ENCODE assay signal across 10 cellular contexts in genomic region chr2:223051580-223052375, GRCh38. TPM values are rescaled to one million over a fixed set of nuclear protein-coding genes. Genes with fewer than 3 reads are reported as not detected.
A peak's percentile ranks its signal among the peaks of the same experiment; 100 is the strongest.
DNase-seq lines count a peak whose midpoint lies in the region; ATAC-seq lines count a peak whose summit lies in the region.
"Had no signal": no experiment of that assay in that cellular context is flagged by ENCODE, and none has a peak within 500 bp of the region (broad histone marks: within the 10 kb centered on the region; RNA-seq: fewer than 3 reads in every experiment).

KCNE4 (plus strand) TSS chr2:223052190; CDS start chr2:223052831, 641 bp downstream.

- H3K9me3 ChIP-seq in adipocyte (ENCODE audit: control insufficient read depth, low read length), result no peaks in the 10 kb centered on the region

- H3K4me3 ChIP-seq in adipocyte (ENCODE audit: low read length), result peak within 1 kb of the TSS; percentile 88

- H3K36me3 ChIP-seq in adipocyte (ENCODE audit: control insufficient read depth, insufficient read depth, low read length, severe bottlenecking), result no peaks in the 10 kb centered on the region

- peak; percentile 33 for ATAC-seq in left ventricle myocardium superior
- no peak for ATAC-seq in HG03442 (IDR thresholded peaks at IDR 0.05; ENCODE audit: unreplicated experiment)
- ATAC-seq in HG03378 (IDR thresholded peaks at IDR 0.05; ENCODE audit: unreplicated experiment), result no peak

- DNase-seq in COLO668 (lab: John Stamatoyannopoulos, UW; ENCODE audit: unreplicated experiment) (peak; percentile 12), adipocyte (ENCODE audit: low read depth) (peak; percentile 74), left ventricle myocardium superior (peak; percentile 36), retina (peak; percentile 62), iPS-NIHi11 (ENCODE audit: low spot score) (no peak), kidney glomerular epithelial cell (lab: John Stamatoyannopoulos, UW) (no peak)
- DNase-seq: activated CD8-positive, alpha-beta memory T cell treated with anti-CD3 and anti-CD28 coated beads for 24 hours; NCI-H1105 treated with DMSO at 0.1 percent for 48 hours had no signal

- H3K4me1 ChIP-seq in adipocyte (ENCODE audit: control insufficient read depth, insufficient read depth, low read length), result peaks cover 55% of the 10 kb centered on the region

- H3K9ac ChIP-seq in adipocyte (ENCODE audit: low read length), result peak within 1 kb of the TSS; percentile 89

- intact Hi-C loops in left ventricle myocardium superior (cut with micrococcal nuclease), result no loop called here

- H3K27me3 ChIP-seq in adipocyte (replicated peaks; ENCODE audit: control insufficient read depth, insufficient read depth, low read length), result no peaks in the 10 kb centered on the region

RNA-seq across cellular contexts. Expression of gene KCNE4, which starts in this region (rescaled TPM):
- total RNA-seq in left ventricle myocardium superior, result 3.0 TPM

Comparison
In these comparisons a context has a peak if more than half of its experiments do, and no peak if none do; other contexts are left out.
1. DNase-seq: peak in COLO668 (single experiment), adipocyte (single experiment), left ventricle myocardium superior (single experiment) and retina (single experiment); none in iPS-NIHi11 (single experiment) and kidney glomerular epithelial cell (single experiment).